Comparison of ENCODE assay signal across 17 cellular contexts in genomic region chr6:45474376-45474775, GRCh38.
DNase-seq lines count a peak whose midpoint lies in the region; ATAC-seq and TF ChIP-seq lines count a peak whose summit lies in the region.
"Had no signal": no experiment of that assay in that cellular context is flagged by ENCODE, and none has a peak within 500 bp of the region (broad histone marks: within the 10 kb centered on the region; RNA-seq: fewer than 3 reads in every experiment).

No MANE protein-coding gene starts in this region.

- no peak overlapping the region for H3K4me2 ChIP-seq in osteoblast (ENCODE audit: insufficient read depth, low read length)

- no peak overlapping the region for H2AFZ ChIP-seq in osteoblast (ENCODE audit: low read length)

- H3K27me3 ChIP-seq in osteoblast (ENCODE audit: insufficient read depth, low read length), result no peaks in the 10 kb centered on the region

- H3K79me2 ChIP-seq in osteoblast (ENCODE audit: insufficient read depth, low read length), result peaks cover 56% of the 10 kb centered on the region

- H3K4me3 ChIP-seq in LNCaP clone FGC (ENCODE audit: low read depth, low read length) (no peak overlapping the region), osteoblast (ENCODE audit: insufficient read depth, low read length) (no peak overlapping the region)

- no peaks in the 10 kb centered on the region for H4K20me1 ChIP-seq in osteoblast (ENCODE audit: insufficient read depth, low read length)

- TF ChIP-seq CTCF in LNCaP clone FGC (IDR thresholded peaks at IDR 0.05; ENCODE audit: control insufficient read depth, extremely low read depth, insufficient read depth) (no peak), osteoblast (IDR thresholded peaks at IDR 0.05; ENCODE audit: extremely low read depth, low read depth, low read length) (no peak)

- H3K27ac ChIP-seq in caudate nucleus (ENCODE audit: low read depth, low read length) (peak overlapping the region; percentile 11), osteoblast (ENCODE audit: low read depth, low read length) (peak overlapping the region; percentile 57)
- H3K27ac ChIP-seq: 22Rv1 had no signal

- H3K4me1 ChIP-seq in osteoblast (ENCODE audit: insufficient read depth, low read length), result peaks cover 45% of the 10 kb centered on the region
- H3K4me1 ChIP-seq: BE2C had no signal

- no peak for ATAC-seq in HG02763 (IDR thresholded peaks at IDR 0.05; ENCODE audit: unreplicated experiment)

- peaks cover 17% of the 10 kb centered on the region for H3K36me3 ChIP-seq in osteoblast (ENCODE audit: insufficient read depth, low read length)
- H3K36me3 ChIP-seq: BE2C had no signal

- DNase-seq in DMS53 (lab: John Stamatoyannopoulos, UW) (peak; percentile 14), DMS53 treated with DMSO at 0.1 percent for 48 hours (lab: John Stamatoyannopoulos, UW; ENCODE audit: unreplicated experiment) (no peak), LNCaP clone FGC (ENCODE audit: low read depth) (peak; percentile 19), caudate nucleus (lab: John Stamatoyannopoulos, UW) (no peak), osteoblast (ENCODE audit: insufficient read length, low spot score, missing footprints) (no peak), SW480 (ENCODE audit: low spot score) (no peak)
- DNase-seq in activated effector memory CD4-positive, alpha-beta T cell treated with anti-CD3 and anti-CD28 coated beads, Interleukin-2, amount 50 U/mL, for 16 hours, result no peak
- DNase-seq: BE2C; CD4-positive, alpha-beta T cell; DMS79 treated with DMSO at 0.1 percent for 48 hours; H9; NCI-H1417 treated with DMSO at 0.1 percent for 48 hours; NCI-H2029; NCI-H2171 treated with DMSO at 0.1 percent for 48 hours; SHP77 had no signal

- no peaks in the 10 kb centered on the region for H3K9me3 ChIP-seq in osteoblast (ENCODE audit: low read depth, low read length)
- H3K9me3 ChIP-seq: BE2C had no signal

Comparison
In these comparisons a context has a peak if more than half of its experiments do, and no peak if none do; other contexts are left out.
1. DNase-seq: peak in DMS53 (single experiment) and LNCaP clone FGC (single experiment); none in DMS53 treated with DMSO at 0.1 percent for 48 hours (single experiment), caudate nucleus (0 of 61), osteoblast (single experiment), activated effector memory CD4-positive, alpha-beta T cell treated with anti-CD3 and anti-CD28 coated beads, Interleukin-2, amount 50 U/mL, for 16 hours (single experiment) and SW480 (single experiment).